8 cellular contexts compared by ENCODE assay signal in the genomic region with DNA sequence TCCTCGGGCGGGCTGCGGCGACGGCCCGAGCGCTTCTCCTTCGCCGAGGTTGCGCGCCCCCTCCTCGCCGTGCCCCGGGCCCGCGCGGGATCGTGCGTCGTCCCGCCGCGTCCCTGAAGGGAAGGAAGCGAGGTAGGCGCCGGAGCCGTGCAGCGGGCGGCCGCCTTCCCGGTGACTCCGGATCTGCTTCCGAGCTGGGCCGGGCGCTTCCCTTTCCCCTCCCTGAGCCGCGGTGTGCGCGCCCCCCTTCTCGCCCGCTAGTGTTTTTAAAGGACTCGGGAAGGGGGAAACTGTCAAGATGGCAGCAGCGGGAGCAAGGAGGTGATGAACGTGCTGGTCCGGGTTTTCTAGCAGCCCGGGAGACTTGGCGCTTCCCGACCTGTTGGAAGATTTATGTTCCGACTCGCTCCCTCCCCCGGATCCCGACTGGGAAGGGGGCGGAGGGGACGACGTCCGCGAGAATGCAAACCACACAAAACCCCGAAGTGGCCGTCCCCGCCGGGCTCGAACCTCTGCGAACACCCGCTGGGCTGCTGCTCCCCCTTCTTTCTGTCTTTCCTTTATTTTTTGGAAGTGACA. TPM values are rescaled to one million over a fixed set of nuclear protein-coding genes. Genes with fewer than 3 reads are reported as not detected.
DNase-seq lines count a peak whose midpoint lies in the region; ATAC-seq and TF ChIP-seq lines count a peak whose summit lies in the region.

No MANE protein-coding gene starts in this region.

- H3K4me3 Mint-ChIP-seq in stimulated activated naive CD8-positive, alpha-beta T cell treated with anti-CD3 and anti-CD28 coated beads, Interleukin-15, amount 100 ng/mL, for 72 hours, result peak overlapping the region; percentile 82 to 90

- H3K9me3 Mint-ChIP-seq in stimulated activated naive CD8-positive, alpha-beta T cell treated with anti-CD3 and anti-CD28 coated beads, Interleukin-15, amount 100 ng/mL, for 72 hours, result no peaks in the 10 kb centered on the region

- H3K4me1 Mint-ChIP-seq in stimulated activated naive CD8-positive, alpha-beta T cell treated with anti-CD3 and anti-CD28 coated beads, Interleukin-15, amount 100 ng/mL, for 72 hours, result peaks cover 45% of the 10 kb centered on the region

- ATAC-seq in GM18505 (IDR thresholded peaks at IDR 0.05; ENCODE audit: unreplicated experiment) (peak; percentile 1), left lobe of liver (peak; percentile 1), HG03097 (IDR thresholded peaks at IDR 0.05; ENCODE audit: low FRiP score, unreplicated experiment) (no peak)
- ATAC-seq in stimulated activated naive CD8-positive, alpha-beta T cell treated with anti-CD3 and anti-CD28 coated beads, Interleukin-15, amount 100 ng/mL, for 72 hours, result no peak

- TF ChIP-seq CTCF in LNCaP clone FGC (IDR thresholded peaks at IDR 0.05; ENCODE audit: control insufficient read depth, extremely low read depth, insufficient read depth), result no peak

- peak overlapping the region in 1 of 2 donors; percentile 72 for H3K27ac Mint-ChIP-seq in stimulated activated naive CD8-positive, alpha-beta T cell treated with anti-CD3 and anti-CD28 coated beads, Interleukin-15, amount 100 ng/mL, for 72 hours

- H3K4me3 ChIP-seq in LNCaP clone FGC (ENCODE audit: low read depth, low read length), result peak overlapping the region; percentile 84

- in situ Hi-C loops in SK-MEL-5 (cut with HindIII; ENCODE audit: low pct_unique_long_range_greater_than_20kb, low sequenced_read_pairs), result no loop called here

- DNase-seq in AG20443 (ENCODE audit: low spot score) (peak; percentile 45), LNCaP clone FGC (ENCODE audit: low read depth) (no peak), SK-MEL-5 (ENCODE audit: low read depth, low spot score) (peak; percentile 53), cortex of kidney (lab: John Stamatoyannopoulos, UW) (peak; percentile 88), left lobe of liver (ENCODE audit: low spot score) (peak; percentile 70)
- DNase-seq in stimulated activated naive CD8-positive, alpha-beta T cell treated with anti-CD3 and anti-CD28 coated beads, Interleukin-15, amount 100 ng/mL, for 72 hours, result no peak

- H3K27me3 Mint-ChIP-seq in stimulated activated naive CD8-positive, alpha-beta T cell treated with anti-CD3 and anti-CD28 coated beads, Interleukin-15, amount 100 ng/mL, for 72 hours, result peaks cover 34% of the 10 kb centered on the region

- TF ChIP-seq POLR2A in GM18505 (IDR thresholded peaks at IDR 0.05; ENCODE audit: borderline replicate concordance, extremely low read depth, insufficient read depth, insufficient read length), result no peak

RNA-seq across cellular contexts. Expression of a gene that starts 0.7 kb away (rescaled TPM):
- total RNA-seq in SK-MEL-5 (2014; rRNA removed; shearing (Covaris generic)), result 12.7 and 13.3 TPM in 2 replicates
- 11.6 and 14.9 TPM in 2 replicates for polyA plus RNA-seq in SK-MEL-5 (2015; cell fraction: cytosol; rRNA removed)
- 4.5 and 5.4 TPM in 2 replicates for polyA plus RNA-seq in SK-MEL-5 (2015; cell fraction: nucleus; rRNA removed)
- total RNA-seq in left lobe of liver, result 22.6 TPM

Comparison
In these comparisons a context has a peak if more than half of its experiments do, and no peak if none do; other contexts are left out.
1. DNase-seq: peak in AG20443 (single experiment), SK-MEL-5 (single experiment), cortex of kidney (single experiment) and left lobe of liver (single experiment); none in LNCaP clone FGC (single experiment) and stimulated activated naive CD8-positive, alpha-beta T cell treated with anti-CD3 and anti-CD28 coated beads, Interleukin-15, amount 100 ng/mL, for 72 hours (0 of 2).
2. ATAC-seq: peak in GM18505 (single experiment) and left lobe of liver (single experiment); none in stimulated activated naive CD8-positive, alpha-beta T cell treated with anti-CD3 and anti-CD28 coated beads, Interleukin-15, amount 100 ng/mL, for 72 hours (single experiment) and HG03097 (single experiment).